9 cellular contexts compared by ENCODE assay signal in the genomic region with DNA sequence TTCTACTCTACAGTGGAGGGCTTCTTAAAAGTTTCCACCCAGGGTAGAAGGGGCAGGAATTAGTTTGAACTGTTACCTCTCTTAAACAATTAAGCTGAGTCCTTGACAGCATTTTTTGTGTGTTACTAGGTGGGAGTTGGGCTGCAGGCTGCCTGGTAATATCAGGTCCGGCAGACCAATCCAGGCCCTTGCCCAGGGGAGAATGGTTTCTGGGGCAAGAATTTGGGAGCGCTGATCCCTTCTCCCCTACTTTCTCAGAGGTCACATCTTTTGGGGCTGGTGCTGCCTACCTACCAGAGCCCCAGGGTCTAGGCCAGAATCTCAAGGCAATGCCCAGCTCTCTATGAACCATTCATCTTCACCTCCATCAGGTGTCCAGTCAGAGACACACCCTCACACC. TPM values are rescaled to one million over a fixed set of nuclear protein-coding genes. Genes with fewer than 3 reads are reported as not detected.
DNase-seq lines count a peak whose midpoint lies in the region; ATAC-seq and TF ChIP-seq lines count a peak whose summit lies in the region.
"Had no signal": no experiment of that assay in that cellular context is flagged by ENCODE, and none has a peak within 500 bp of the region (broad histone marks: within the 10 kb centered on the region; RNA-seq: fewer than 3 reads in every experiment).

No MANE protein-coding gene starts in this region.

- no peaks in the 10 kb centered on the region for H3K27me3 ChIP-seq in effector memory CD4-positive, alpha-beta T cell (replicated peaks; ENCODE audit: control insufficient read depth, insufficient read depth, low read length, poor library complexity, severe bottlenecking)

- H3K36me3 Mint-ChIP-seq in CD14-positive monocyte (peaks cover 21 to 24% of the 10 kb centered on the region in 2 donors), nephron progenitor cell (ENCODE audit: low read depth) (peaks cover 11% of the 10 kb centered on the region)

- peaks cover 24% of the 10 kb centered on the region for H3K4me1 Mint-ChIP-seq in CD14-positive monocyte
- H3K4me1 Mint-ChIP-seq in nephron progenitor cell: peaks cover 43% of the 10 kb centered on the region

- intact Hi-C loops in CD14-positive monocyte (cut with micrococcal nuclease): loop anchor here (5.0 to 10.0 kb wide), 2 partner anchors 77 to 370 kb away; partner anchors contain the start of genes ACTR1A (in 2 of the 2), SUFU (in 2 of the 2) and ARMH3 (in 1 of the 2)

- H3K27me3 Mint-ChIP-seq in CD14-positive monocyte (ENCODE audit: low read depth in 3 of 3): peaks cover 0 to 2% (median 0%) of the 10 kb centered on the region in 3 donors
- H3K27me3 Mint-ChIP-seq in nephron progenitor cell (ENCODE audit: low read depth, poor library complexity): no peaks in the 10 kb centered on the region

- DNase-seq in CD14-positive monocyte (ENCODE audit: low spot score): no peak
- DNase-seq in NB4 (ENCODE audit: low read depth): no peak
- no peak for DNase-seq in effector memory CD4-positive, alpha-beta T cell
- DNase-seq in nephron progenitor cell: no peak
- DNase-seq in 8988T: no peak
- no peak for DNase-seq in UCSD-AML1 (lab: John Stamatoyannopoulos, UW; ENCODE audit: unreplicated experiment)
- DNase-seq in OCI-M1 (lab: John Stamatoyannopoulos, UW): no peak
- DNase-seq: NCI-H1694 treated with DMSO at 0.1 percent for 48 hours had no signal

- H3K4me3 Mint-ChIP-seq in CD14-positive monocyte (peak overlapping the region; percentile 95), nephron progenitor cell (peak overlapping the region; percentile 93)

- no peak for ATAC-seq in GM18517 (IDR thresholded peaks at IDR 0.05; ENCODE audit: unreplicated experiment)

- TF ChIP-seq CTCF in CD14-positive monocyte (IDR thresholded peaks at IDR 0.05) (no peak), NB4 (IDR thresholded peaks at IDR 0.05; ENCODE audit: low read depth, low read length) (no peak), nephron progenitor cell (IDR thresholded peaks at IDR 0.05) (no peak)

- H3K9me3 Mint-ChIP-seq in CD14-positive monocyte (no peaks in the 10 kb centered on the region), nephron progenitor cell (no peaks in the 10 kb centered on the region)

- H3K4me3 ChIP-seq in NB4 (ENCODE audit: low read depth, low read length): peak overlapping the region; percentile 89
- peak overlapping the region; percentile 96 for H3K4me3 ChIP-seq in effector memory CD4-positive, alpha-beta T cell (ENCODE audit: insufficient read depth, low read depth, low read length, poor library complexity, severe bottlenecking)

- no peaks in the 10 kb centered on the region for H3K9me3 ChIP-seq in effector memory CD4-positive, alpha-beta T cell (ENCODE audit: control insufficient read depth, low read length)

- H3K27ac Mint-ChIP-seq in CD14-positive monocyte: peak overlapping the region in 6 of 7 donors; percentile 22 to 97 (median 94)
- peak overlapping the region; percentile 94 for H3K27ac Mint-ChIP-seq in nephron progenitor cell

- H3K27ac ChIP-seq in effector memory CD4-positive, alpha-beta T cell (ENCODE audit: insufficient read depth, low read length, poor library complexity, severe bottlenecking): no peak overlapping the region

- H3K4me1 ChIP-seq in effector memory CD4-positive, alpha-beta T cell (ENCODE audit: control insufficient read depth, insufficient read depth, low read length, poor library complexity, severe bottlenecking): peaks cover 15% of the 10 kb centered on the region

- TF ChIP-seq POLR2A in NB4 (IDR thresholded peaks at IDR 0.05; ENCODE audit: extremely low read depth, insufficient read length): no peak

- peaks cover 19% of the 10 kb centered on the region for H3K36me3 ChIP-seq in effector memory CD4-positive, alpha-beta T cell (ENCODE audit: control insufficient read depth, insufficient read depth, low read length)

RNA-seq across cellular contexts. Expression of gene PPRC1, which starts 1.6 kb away (rescaled TPM):
- 1 to 10 TPM; 1.1 to 2.5 TPM for polyA plus RNA-seq in CD14-positive monocyte

RNA-seq across cellular contexts. Expression of gene LDB1, which starts 14.2 kb away (rescaled TPM):
- 10 to 100 TPM in 1 of 2 donors, 1 to 10 TPM in 1; 8.7 to 21.9 TPM for polyA plus RNA-seq in CD14-positive monocyte

RNA-seq across cellular contexts. Expression of gene NOLC1, which starts 17.8 kb away (rescaled TPM):
- polyA plus RNA-seq in CD14-positive monocyte: 10 to 100 TPM in 1 of 2 donors, 1 to 10 TPM in 1; 10.0 to 19.3 TPM
